16 cellular contexts compared by ENCODE assay signal in genomic region chr15:97759363-97759762, GRCh38.
DNase-seq lines count a peak whose midpoint lies in the region; ATAC-seq, FAIRE-seq and TF ChIP-seq lines count a peak whose summit lies in the region.
"Had no signal": no experiment of that assay in that cellular context is flagged by ENCODE, and none has a peak within 500 bp of the region (broad histone marks: within the 10 kb centered on the region; RNA-seq: fewer than 3 reads in every experiment).

No MANE protein-coding gene starts in this region.

- H3K4me3 Mint-ChIP-seq in stimulated activated effector memory CD8-positive, alpha-beta T cell treated with anti-CD3 and anti-CD28 coated beads, Interleukin-12 subunit alpha, Interleukin-12 subunit beta, amount 100 ng/mL, for 72 hours: no peak overlapping the region
- no peak overlapping the region for H3K4me3 Mint-ChIP-seq in activated CD8-positive, alpha-beta T cell treated with anti-CD3 and anti-CD28 coated beads, Interleukin-2, amount 10 ng/mL, durations not matched to agents 7 days and 5 days
- H3K4me3 Mint-ChIP-seq: CD4-positive, CD25-positive, alpha-beta regulatory T cell; central memory CD8-positive, alpha-beta T cell had no signal

- intact Hi-C loops in K562 (cut with micrococcal nuclease): loop anchor here (10.0 kb wide), 2 partner anchors 515 to 1435 kb away; no protein-coding TSS in a partner anchor

- H3K14ac ChIP-seq in neuronal stem cell (ENCODE audit: low read length): no peak overlapping the region

- H3K9me1 ChIP-seq in K562 (ENCODE audit: control insufficient read depth, insufficient read depth, low read length): no peaks in the 10 kb centered on the region

- H3K27ac ChIP-seq in K562 (ENCODE audit: extremely low read depth, low read depth, low read length) (no peak overlapping the region), caudate nucleus (ENCODE audit: low read depth, low read length) (no peak overlapping the region), neuronal stem cell (replicated peaks; ENCODE audit: low read length) (no peak overlapping the region)

- H3K4me2 ChIP-seq in K562 (ENCODE audit: insufficient read depth, low read length): no peak overlapping the region
- no peak overlapping the region for H3K4me2 ChIP-seq in neuronal stem cell (ENCODE audit: insufficient read depth, low read length, poor library complexity, severe bottlenecking)

- H3K4ac ChIP-seq in neuronal stem cell (ENCODE audit: low read length): no peak overlapping the region

- H3K27me3 ChIP-seq in K562 (ENCODE audit: control insufficient read depth in 2 of 2, insufficient read depth in 2 of 2, low read length in 2 of 2) (no peaks in the 10 kb centered on the region), neuronal stem cell (ENCODE audit: control insufficient read depth in 3 of 3, insufficient read depth in 3 of 3, low read depth in 1 of 3, low read length in 3 of 3) (peaks cover 0 to 4% (median 0%) of the 10 kb centered on the region in 3 experiments)

- H3K4me1 ChIP-seq in K562 (replicated peaks in 1 of 2; ENCODE audit: control insufficient read depth in 2 of 2, insufficient read depth in 2 of 2, low read length in 2 of 2) (no peaks in the 10 kb centered on the region), neuronal stem cell (ENCODE audit: control insufficient read depth in 2 of 2, insufficient read depth in 1 of 2, low read depth in 1 of 2, low read length in 2 of 2) (no peaks in the 10 kb centered on the region)

- BruUV-seq in K562 (replicated peaks; lab: Mats Ljungman, UMichigan): no TSS peak

- no peaks in the 10 kb centered on the region for H3K79me2 ChIP-seq in K562 (ENCODE audit: control insufficient read depth, insufficient read depth, low read length)

- peak; percentile 4 for DNase-seq in HCEC 1CT
- peak; percentile 72 to 76 for DNase-seq in NOMO-1 (lab: John Stamatoyannopoulos, UW; ENCODE audit: unreplicated experiment in 2 of 2)
- peak in 1 of 4 experiments; percentile 15 for DNase-seq in K562 (ENCODE audit: extremely low read depth in 1 of 4, low spot score in 3 of 4)
- DNase-seq in myocyte (ENCODE audit: low read depth): peak; percentile 4
- no peak for DNase-seq in caudate nucleus (lab: John Stamatoyannopoulos, UW)
- no peak for DNase-seq in neuronal stem cell (ENCODE audit: low spot score)
- DNase-seq in stimulated activated effector memory CD8-positive, alpha-beta T cell treated with anti-CD3 and anti-CD28 coated beads, Interleukin-12 subunit alpha, Interleukin-12 subunit beta, amount 100 ng/mL, for 72 hours (ENCODE audit: low spot score in 2 of 2): no peak
- no peak for DNase-seq in activated CD8-positive, alpha-beta T cell treated with anti-CD3 and anti-CD28 coated beads, Interleukin-2, amount 10 ng/mL, durations not matched to agents 7 days and 5 days
- DNase-seq: activated gamma-delta T cell treated with Interleukin-2 at 50 U/mL for 16 hours; CD4-positive, CD25-positive, alpha-beta regulatory T cell; erythroblast; NCI-H1105 treated with DMSO at 0.1 percent for 48 hours; NCI-H2227 treated with DMSO at 0.1 percent for 48 hours; T-helper 9 cell had no signal

- H3K9me3 ChIP-seq in K562 (replicated peaks; ENCODE audit: control insufficient read depth, insufficient read depth, low read depth, low read length) (no peaks in the 10 kb centered on the region), neuronal stem cell (replicated peaks in 1 of 2; ENCODE audit: control insufficient read depth in 2 of 2, insufficient read depth in 1 of 2, low read depth in 1 of 2, low read length in 2 of 2) (no peaks in the 10 kb centered on the region)

- no peak overlapping the region for H3K18ac ChIP-seq in neuronal stem cell (ENCODE audit: low read length)

- no peak overlapping the region for H2BK5ac ChIP-seq in neuronal stem cell (ENCODE audit: low read length)

- no peak overlapping the region for H3K23ac ChIP-seq in neuronal stem cell (ENCODE audit: low read depth, low read length, poor library complexity)

- H3K9ac ChIP-seq in K562 (ENCODE audit: insufficient read depth in 1 of 2, low read depth in 2 of 2, low read length in 2 of 2) (no peak overlapping the region), neuronal stem cell (ENCODE audit: low read depth, low read length, poor library complexity) (no peak overlapping the region)

- in situ Hi-C loops in K562 (cut with MboI): no loop called here

- no peak overlapping the region for H2BK12ac ChIP-seq in neuronal stem cell (ENCODE audit: low read length)

- TF ChIP-seq CTCF in K562 (IDR thresholded peaks at IDR 0.05 in 2 of 3, conservative IDR thresholded peaks at IDR 0.05 in 1 of 3; ENCODE audit: insufficient read depth in 2 of 3, low read depth in 1 of 3, low read length in 3 of 3): no peak

- no peak overlapping the region for H4K8ac ChIP-seq in neuronal stem cell (ENCODE audit: low read depth, low read length)

- no peaks in the 10 kb centered on the region for H3K79me1 ChIP-seq in neuronal stem cell (ENCODE audit: low read depth, low read length)

- H2AFZ ChIP-seq in K562 (ENCODE audit: low read depth, low read length) (no peak overlapping the region), neuronal stem cell (ENCODE audit: low read length) (no peak overlapping the region)

- CTCF ChIA-PET in K562 (lab: Yijun Ruan, JAX; ENCODE audit: low intra/inter-chr PET ratio): no interaction called here
- CTCF ChIA-PET in activated CD8-positive, alpha-beta T cell treated with anti-CD3 and anti-CD28 coated beads, Interleukin-2, amount 10 ng/mL, durations not matched to agents 7 days and 5 days (lab: Charles Lee): no interaction called here

- WGBS in K562 (ENCODE audit: insufficient coverage, low coverage, missing lambda C conversion rate): 22% methylated on average over 3 of the region's 3 CpGs
- no CpG with 5 or more reads among the region's 3 CpGs for WGBS in neuronal stem cell (ENCODE audit: extremely low coverage in 2 of 2, insufficient read length in 2 of 2, insufficient replicate concordance in 1 of 2), 2 donors

- H2BK15ac ChIP-seq in neuronal stem cell (ENCODE audit: low read length): no peak overlapping the region

- no peak overlapping the region for H2AK5ac ChIP-seq in neuronal stem cell (ENCODE audit: low read depth, low read length)

- peak; percentile 52 for FAIRE-seq in K562 (lab: Jason Lieb, UNC)
- FAIRE-seq: H1 had no signal

- peaks cover 9% of the 10 kb centered on the region for H3K9me3 Mint-ChIP-seq in stimulated activated effector memory CD8-positive, alpha-beta T cell treated with anti-CD3 and anti-CD28 coated beads, Interleukin-12 subunit alpha, Interleukin-12 subunit beta, amount 100 ng/mL, for 72 hours
- H3K9me3 Mint-ChIP-seq in activated CD8-positive, alpha-beta T cell treated with anti-CD3 and anti-CD28 coated beads, Interleukin-2, amount 10 ng/mL, durations not matched to agents 7 days and 5 days (ENCODE audit: insufficient read depth): peaks cover 3% of the 10 kb centered on the region

- H3K4me3 ChIP-seq in K562: no peak overlapping the region
- no peak overlapping the region for H3K4me3 ChIP-seq in neuronal stem cell (ENCODE audit: low read length in 2 of 2)

- no peak for TF ChIP-seq EP300 in K562 (IDR thresholded peaks at IDR 0.05; ENCODE audit: low read length)

- H3K36me3 ChIP-seq in K562 (ENCODE audit: control insufficient read depth, insufficient read depth, low read length) (no peaks in the 10 kb centered on the region), neuronal stem cell (replicated peaks in 1 of 2; ENCODE audit: control insufficient read depth in 2 of 2, insufficient read depth in 2 of 2, low read length in 2 of 2) (no peaks in the 10 kb centered on the region)

- no peak overlapping the region for H4K91ac ChIP-seq in neuronal stem cell (ENCODE audit: low read depth, low read length, poor library complexity)

- no peak overlapping the region for H3K27ac Mint-ChIP-seq in stimulated activated effector memory CD8-positive, alpha-beta T cell treated with anti-CD3 and anti-CD28 coated beads, Interleukin-12 subunit alpha, Interleukin-12 subunit beta, amount 100 ng/mL, for 72 hours
- no peak overlapping the region for H3K27ac Mint-ChIP-seq in activated CD8-positive, alpha-beta T cell treated with anti-CD3 and anti-CD28 coated beads, Interleukin-2, amount 10 ng/mL, durations not matched to agents 7 days and 5 days
- H3K27ac Mint-ChIP-seq: CD4-positive, CD25-positive, alpha-beta regulatory T cell had no signal

- TF ChIP-seq POLR2A in K562 (conservative IDR thresholded peaks at IDR 0.05): no peak

- POLR2A ChIA-PET in K562 (lab: Yijun Ruan, JAX): no interaction called here
- POLR2A ChIA-PET in activated CD8-positive, alpha-beta T cell treated with anti-CD3 and anti-CD28 coated beads, Interleukin-2, amount 10 ng/mL, durations not matched to agents 7 days and 5 days (lab: Charles Lee): no interaction called here

- H2BK120ac ChIP-seq in neuronal stem cell (ENCODE audit: low read depth, low read length): no peak overlapping the region

- no peaks in the 10 kb centered on the region for H3K36me3 Mint-ChIP-seq in stimulated activated effector memory CD8-positive, alpha-beta T cell treated with anti-CD3 and anti-CD28 coated beads, Interleukin-12 subunit alpha, Interleukin-12 subunit beta, amount 100 ng/mL, for 72 hours
- no peaks in the 10 kb centered on the region for H3K36me3 Mint-ChIP-seq in activated CD8-positive, alpha-beta T cell treated with anti-CD3 and anti-CD28 coated beads, Interleukin-2, amount 10 ng/mL, durations not matched to agents 7 days and 5 days (ENCODE audit: low read depth)
- H3K36me3 Mint-ChIP-seq: CD4-positive, CD25-positive, alpha-beta regulatory T cell had no signal

- no peaks in the 10 kb centered on the region for H4K20me1 ChIP-seq in K562 (replicated peaks; ENCODE audit: control insufficient read depth, insufficient read depth, low read length)

- ATAC-seq in K562: no peak
- ATAC-seq in stimulated activated effector memory CD8-positive, alpha-beta T cell treated with anti-CD3 and anti-CD28 coated beads, Interleukin-12 subunit alpha, Interleukin-12 subunit beta, amount 100 ng/mL, for 72 hours: no peak
- no peak for ATAC-seq in activated CD8-positive, alpha-beta T cell treated with anti-CD3 and anti-CD28 coated beads, Interleukin-2, amount 10 ng/mL, durations not matched to agents 7 days and 5 days

- no peak for TF ChIP-seq RAD21 in K562 (CRISPR knock-in tag; conservative IDR thresholded peaks at IDR 0.05 in 1 of 2, IDR thresholded peaks at IDR 0.05 in 1 of 2)

- H3K4me1 Mint-ChIP-seq in stimulated activated effector memory CD8-positive, alpha-beta T cell treated with anti-CD3 and anti-CD28 coated beads, Interleukin-12 subunit alpha, Interleukin-12 subunit beta, amount 100 ng/mL, for 72 hours: no peaks in the 10 kb centered on the region
- no peaks in the 10 kb centered on the region for H3K4me1 Mint-ChIP-seq in activated CD8-positive, alpha-beta T cell treated with anti-CD3 and anti-CD28 coated beads, Interleukin-2, amount 10 ng/mL, durations not matched to agents 7 days and 5 days (ENCODE audit: low read depth)
- H3K4me1 Mint-ChIP-seq: CD4-positive, CD25-positive, alpha-beta regulatory T cell; central memory CD8-positive, alpha-beta T cell had no signal

- H3K27me3 Mint-ChIP-seq in activated CD8-positive, alpha-beta T cell treated with anti-CD3 and anti-CD28 coated beads, Interleukin-2, amount 10 ng/mL, durations not matched to agents 7 days and 5 days (ENCODE audit: low read depth): peaks cover 3% of the 10 kb centered on the region
- H3K27me3 Mint-ChIP-seq: CD4-positive, CD25-positive, alpha-beta regulatory T cell; central memory CD8-positive, alpha-beta T cell had no signal

TF ChIP-seq in K562, 482 proteins besides CTCF, POLR2A, EP300 and RAD21 (continues in another document):
- TF ChIP-seq MAFG (tag; conservative IDR thresholded peaks at IDR 0.05): peak; percentile 38; the same call in 1 of the 2 replicates

Comparison
In these comparisons a context has a peak if more than half of its experiments do, and no peak if none do; other contexts are left out.
1. DNase-seq: peak in HCEC 1CT (single experiment), NOMO-1 (2 of 2) and myocyte (single experiment); none in caudate nucleus (0 of 61), neuronal stem cell (single experiment), stimulated activated effector memory CD8-positive, alpha-beta T cell treated with anti-CD3 and anti-CD28 coated beads, Interleukin-12 subunit alpha, Interleukin-12 subunit beta, amount 100 ng/mL, for 72 hours (0 of 2) and activated CD8-positive, alpha-beta T cell treated with anti-CD3 and anti-CD28 coated beads, Interleukin-2, amount 10 ng/mL, durations not matched to agents 7 days and 5 days (single experiment).